In genomic region chr19:34184880-34185491, GRCh38 we compare ENCODE assay signal across 10 cellular contexts. TPM values are rescaled to one million over a fixed set of nuclear protein-coding genes. Genes with fewer than 3 reads are reported as not detected.
A peak's percentile ranks its signal among the peaks of the same experiment; 100 is the strongest.
DNase-seq lines count a peak whose midpoint lies in the region; ATAC-seq and TF ChIP-seq lines count a peak whose summit lies in the region.
"Had no signal": no experiment of that assay in that cellular context is flagged by ENCODE, and none has a peak within 500 bp of the region (broad histone marks: within the 10 kb centered on the region; RNA-seq: fewer than 3 reads in every experiment).

No MANE protein-coding gene starts in this region.

- peaks cover 50 to 90% (median 74%) of the 10 kb centered on the region in 4 donors for H3K4me1 Mint-ChIP-seq in CD4-positive, CD25-positive, alpha-beta regulatory T cell
- H3K4me1 Mint-ChIP-seq in natural killer cell treated with Interleukin-12 subunit alpha and Interleukin-12 subunit beta and Interleukin-15 and Interleukin-18, amount 100 ng/mL, for 72 hours (ENCODE audit: low read depth in 2 of 2): peaks cover 56 to 62% of the 10 kb centered on the region in 2 donors

- peaks cover 10% of the 10 kb centered on the region for H3K36me3 ChIP-seq in CD4-positive, CD25-positive, alpha-beta regulatory T cell (ENCODE audit: control insufficient read depth, insufficient read depth, low read length)
- H3K36me3 ChIP-seq in HEK293 (ENCODE audit: control insufficient read depth in 2 of 2, insufficient read depth in 1 of 2, low read length in 2 of 2) (peaks cover 6 to 40% of the 10 kb centered on the region in 2 experiments; a peak in 2 of 3 replicates), thyroid gland (peaks cover 0 to 8% of the 10 kb centered on the region in 2 donors)

- peak in 1 of 2 donors; percentile 31 for ATAC-seq in CD4-positive, CD25-positive, alpha-beta regulatory T cell (ENCODE audit: low read depth in 2 of 2)
- peak; percentile 90 to 92 for ATAC-seq in natural killer cell treated with Interleukin-12 subunit alpha and Interleukin-12 subunit beta and Interleukin-15 and Interleukin-18, amount 100 ng/mL, for 72 hours

- H3K27me3 ChIP-seq in CD4-positive, CD25-positive, alpha-beta regulatory T cell (ENCODE audit: control insufficient read depth, insufficient read depth, low read length): no peaks in the 10 kb centered on the region
- H3K27me3 ChIP-seq in thyroid gland: no peaks in the 10 kb centered on the region

- intact Hi-C loops in thyroid gland (cut with DNase I): no loop called here

- no peak for TF ChIP-seq POLR2A in erythroblast (IDR thresholded peaks at IDR 0.05; ENCODE audit: low read length)
- TF ChIP-seq POLR2A in thyroid gland (IDR thresholded peaks at IDR 0.05): no peak

- WGBS in thyroid gland, 2 donors: 60 to 61% methylated on average over 6 of the region's 6 CpGs

- H3K27ac ChIP-seq in CD4-positive, CD25-positive, alpha-beta regulatory T cell (ENCODE audit: insufficient read depth, low read length, poor library complexity, severe bottlenecking): no peak overlapping the region
- H3K27ac ChIP-seq in HEK293 (ENCODE audit: extremely low read depth, low read depth, low read length): peak overlapping the region; percentile 67
- H3K27ac ChIP-seq in thyroid gland: no peak overlapping the region

- H3K4me1 ChIP-seq in CD4-positive, CD25-positive, alpha-beta regulatory T cell (ENCODE audit: control insufficient read depth, insufficient read depth, low read length, poor library complexity, severe bottlenecking): peaks cover 80% of the 10 kb centered on the region
- H3K4me1 ChIP-seq in HEK293 (ENCODE audit: control insufficient read depth, insufficient read depth, low read length) (peaks cover 92% of the 10 kb centered on the region), thyroid gland (peaks cover 59 to 75% of the 10 kb centered on the region in 2 donors)

- DNase-seq in CD4-positive, CD25-positive, alpha-beta regulatory T cell: no peak
- DNase-seq in cardiac fibroblast (ENCODE audit: low read depth in 2 of 2) (peak; percentile 20 to 28), erythroblast (lab: John Stamatoyannopoulos, UW) (no peak), NCI-H2107 treated with DMSO at 0.1 percent for 48 hours (lab: John Stamatoyannopoulos, UW; ENCODE audit: unreplicated experiment) (no peak), amniotic stem cell (lab: John Stamatoyannopoulos, UW) (no peak), thyroid gland (no peak)
- DNase-seq in natural killer cell treated with Interleukin-12 subunit alpha and Interleukin-12 subunit beta and Interleukin-15 and Interleukin-18, amount 100 ng/mL, for 72 hours (ENCODE audit: low spot score): peak; percentile 70
- DNase-seq: activated naive CD4-positive, alpha-beta T cell; NCI-H510A had no signal

- no peaks in the 10 kb centered on the region for H3K27me3 Mint-ChIP-seq in CD4-positive, CD25-positive, alpha-beta regulatory T cell
- H3K27me3 Mint-ChIP-seq in natural killer cell treated with Interleukin-12 subunit alpha and Interleukin-12 subunit beta and Interleukin-15 and Interleukin-18, amount 100 ng/mL, for 72 hours: no peaks in the 10 kb centered on the region

- peak overlapping the region; percentile 29 to 75 (median 64) for H3K4me3 Mint-ChIP-seq in CD4-positive, CD25-positive, alpha-beta regulatory T cell
- H3K4me3 Mint-ChIP-seq in natural killer cell treated with Interleukin-12 subunit alpha and Interleukin-12 subunit beta and Interleukin-15 and Interleukin-18, amount 100 ng/mL, for 72 hours: peak overlapping the region; percentile 80

- H3K9me3 ChIP-seq in CD4-positive, CD25-positive, alpha-beta regulatory T cell (ENCODE audit: control insufficient read depth in 2 of 2, low read length in 2 of 2): no peaks in the 10 kb centered on the region
- 0 out of 2 replicates have a peak, but pooled peaks cover 2% of the 10 kb centered on the region for H3K9me3 ChIP-seq in HEK293 (ENCODE audit: control insufficient read depth, insufficient read depth, low read depth, low read length)
- H3K9me3 ChIP-seq in thyroid gland: no peaks in the 10 kb centered on the region

- peaks cover 25% of the 10 kb centered on the region for H3K36me3 Mint-ChIP-seq in CD4-positive, CD25-positive, alpha-beta regulatory T cell
- H3K36me3 Mint-ChIP-seq in natural killer cell treated with Interleukin-12 subunit alpha and Interleukin-12 subunit beta and Interleukin-15 and Interleukin-18, amount 100 ng/mL, for 72 hours: peaks cover 18% of the 10 kb centered on the region

- H3K27ac Mint-ChIP-seq in CD4-positive, CD25-positive, alpha-beta regulatory T cell: peak overlapping the region; percentile 22 to 74 (median 72)
- peak overlapping the region; percentile 77 to 88 for H3K27ac Mint-ChIP-seq in natural killer cell treated with Interleukin-12 subunit alpha and Interleukin-12 subunit beta and Interleukin-15 and Interleukin-18, amount 100 ng/mL, for 72 hours

- peak overlapping the region; percentile 55 for H3K4me3 ChIP-seq in CD4-positive, CD25-positive, alpha-beta regulatory T cell (ENCODE audit: low read depth, low read length)
- H3K4me3 ChIP-seq in HEK293 (ENCODE audit: low read depth, low read length) (no peak overlapping the region), cardiac fibroblast (replicated peaks in 1 of 2; ENCODE audit: low read depth in 2 of 2, low read length in 2 of 2) (no peak overlapping the region), thyroid gland (replicated peaks in 1 of 3) (no peak overlapping the region)

- POLR2A ChIA-PET in HEK293 (lab: Yijun Ruan, JAX): no interaction called here

- TF ChIP-seq CTCF in HEK293 (tag by site-specific recombination; IDR thresholded peaks at IDR 0.05) (no peak), cardiac fibroblast (IDR thresholded peaks at IDR 0.05; ENCODE audit: low read depth, low read length) (no peak), thyroid gland (IDR thresholded peaks at IDR 0.05) (no peak)

- CTCF ChIA-PET in HEK293 (lab: Yijun Ruan, JAX): interaction anchor here (0.6 to 1.8 kb wide), 7 partner anchors 12 to 1135 kb away, joined by 3 to 9 read pairs (median 4); no protein-coding TSS in a partner anchor

- peaks cover 0 to 2% (median 0%) of the 10 kb centered on the region in 7 donors for H3K9me3 Mint-ChIP-seq in CD4-positive, CD25-positive, alpha-beta regulatory T cell
- H3K9me3 Mint-ChIP-seq in natural killer cell treated with Interleukin-12 subunit alpha and Interleukin-12 subunit beta and Interleukin-15 and Interleukin-18, amount 100 ng/mL, for 72 hours: no peaks in the 10 kb centered on the region

TF ChIP-seq in HEK293, 187 proteins besides CTCF, POLR2A, EP300 and RAD21 (continues in another document):
- TF ChIP-seq ZBTB48 (tag by site-specific recombination; IDR thresholded peaks at IDR 0.05) (peak; percentile 67), MYNN (tag by site-specific recombination; IDR thresholded peaks at IDR 0.05; ENCODE audit: borderline replicate concordance) (peak; percentile 71; the same call in 1 of the 2 replicates), SP3 (tag by site-specific recombination; IDR thresholded peaks at IDR 0.05) (no peak; the same call in 1 of the 2 replicates), TSHZ1 (tag by site-specific recombination; IDR thresholded peaks at IDR 0.05; ENCODE audit: borderline replicate concordance) (peak; percentile 97), GLIS1 (tag by site-specific recombination; IDR thresholded peaks at IDR 0.05) (no peak; the same call in 1 of the 2 replicates), ZNF335 (tag by site-specific recombination; conservative IDR thresholded peaks at IDR 0.05) (peak; percentile 85; the same call in 1 of the 2 replicates), ZNF416 (tag by site-specific recombination; IDR thresholded peaks at IDR 0.05) (no peak), PBX3 (CRISPR knock-in tag; IDR thresholded peaks at IDR 0.05) (no peak), ZBTB7A (tag by site-specific recombination; IDR thresholded peaks at IDR 0.05; ENCODE audit: low read depth) (no peak)

RNA-seq across cellular contexts. Expression of gene LSM14A, which starts 12.7 kb away (rescaled TPM):
- 162 TPM for total RNA-seq in CD4-positive, CD25-positive, alpha-beta regulatory T cell
- 100 to 1,000 TPM; 133 to 175 (median 147) TPM for polyA plus RNA-seq in CD4-positive, CD25-positive, alpha-beta regulatory T cell
- total RNA-seq in natural killer cell treated with Interleukin-12 subunit alpha and Interleukin-12 subunit beta and Interleukin-15 and Interleukin-18, amount 100 ng/mL, for 72 hours: 100 to 1,000 TPM; 119 to 135 TPM
- 100 to 1,000 TPM; 137 to 253 (median 168) TPM for total RNA-seq in thyroid gland

Comparison
In these comparisons a context has a peak if more than half of its experiments do, and no peak if none do; other contexts are left out.
1. DNase-seq: peak in cardiac fibroblast (2 of 2) and natural killer cell treated with Interleukin-12 subunit alpha and Interleukin-12 subunit beta and Interleukin-15 and Interleukin-18, amount 100 ng/mL, for 72 hours (single experiment); none in CD4-positive, CD25-positive, alpha-beta regulatory T cell (0 of 3), erythroblast (0 of 2), NCI-H2107 treated with DMSO at 0.1 percent for 48 hours (single experiment), amniotic stem cell (single experiment) and thyroid gland (0 of 2).